In genomic region chr1:203481186-203481585, GRCh38 we compare ENCODE assay signal across 13 cellular contexts. TPM values are rescaled to one million over a fixed set of nuclear protein-coding genes. Genes with fewer than 3 reads are reported as not detected.
DNase-seq lines count a peak whose midpoint lies in the region; FAIRE-seq and TF ChIP-seq lines count a peak whose summit lies in the region.
"Had no signal": no experiment of that assay in that cellular context is flagged by ENCODE, and none has a peak within 500 bp of the region (broad histone marks: within the 10 kb centered on the region; RNA-seq: fewer than 3 reads in every experiment).

No MANE protein-coding gene starts in this region.

- H3K27ac ChIP-seq in OCI-LY1 (ENCODE audit: low read depth, low read length, poor library complexity, severe bottlenecking): peak overlapping the region; percentile 96
- H3K27ac ChIP-seq in colonic mucosa: peak overlapping the region; percentile 7
- H3K27ac ChIP-seq in tibial nerve: peak overlapping the region; percentile 66 to 95 (median 82)
- H3K27ac ChIP-seq in kidney (ENCODE audit: low read depth in 2 of 2, low read length in 2 of 2): no peak overlapping the region

- no peaks in the 10 kb centered on the region for H3K27me3 ChIP-seq in OCI-LY1 (ENCODE audit: insufficient read depth, low read length)
- H3K27me3 ChIP-seq in colonic mucosa: no peaks in the 10 kb centered on the region
- no peaks in the 10 kb centered on the region for H3K27me3 ChIP-seq in mucosa of stomach (ENCODE audit: control insufficient read depth, insufficient read depth, low read length)
- H3K27me3 ChIP-seq in tibial nerve: no peaks in the 10 kb centered on the region
- H3K27me3 ChIP-seq: MG63 had no signal

- no peak for TF ChIP-seq EP300 in tibial nerve (IDR thresholded peaks at IDR 0.05)

- H3K9me3 ChIP-seq in OCI-LY1 (ENCODE audit: low read length) (no peaks in the 10 kb centered on the region), colonic mucosa (no peaks in the 10 kb centered on the region), mucosa of stomach (ENCODE audit: control insufficient read depth, low read length) (no peaks in the 10 kb centered on the region), tibial nerve (no peaks in the 10 kb centered on the region), kidney (ENCODE audit: control insufficient read depth in 1 of 2, low read length in 2 of 2) (no peaks in the 10 kb centered on the region)
- H3K9me3 ChIP-seq: MG63 had no signal

- H2AFZ ChIP-seq in OCI-LY1 (ENCODE audit: low read length): no peak overlapping the region

- H3K79me2 ChIP-seq in OCI-LY1 (ENCODE audit: insufficient read depth, low read length): no peaks in the 10 kb centered on the region

- no peak for TF ChIP-seq CTCF in OCI-LY1 (IDR thresholded peaks at IDR 0.05; ENCODE audit: low read length)
- TF ChIP-seq CTCF in colonic mucosa (IDR thresholded peaks at IDR 0.05): no peak
- no peak for TF ChIP-seq CTCF in tibial nerve (IDR thresholded peaks at IDR 0.05)
- no peak for TF ChIP-seq CTCF in kidney (IDR thresholded peaks at IDR 0.05; ENCODE audit: borderline replicate concordance, extremely low read depth, insufficient read depth)

- 36 to 46% methylated on average over 1 of the region's 1 CpG for WGBS in tibial nerve, 2 donors

- H3K9ac ChIP-seq in OCI-LY1 (ENCODE audit: low read length) (peak overlapping the region; percentile 47), colonic mucosa (ENCODE audit: low read depth in 2 of 2, low read length in 2 of 2) (no peak overlapping the region), mucosa of stomach (ENCODE audit: low read length) (peak overlapping the region; percentile 24), kidney (ENCODE audit: low read length in 2 of 2) (no peak overlapping the region)

- intact Hi-C loops in colonic mucosa (cut with DNase I) (loop anchor here (10.0 kb wide), 1 partner anchor 216 kb away; no protein-coding TSS in a partner anchor), kidney (cut with DNase I) (no loop called here)

- H3K9me2 ChIP-seq in OCI-LY1 (ENCODE audit: low read depth, low read length): no peaks in the 10 kb centered on the region

- H3K4me1 ChIP-seq in OCI-LY1 (ENCODE audit: insufficient read depth, low read length, severe bottlenecking) (peaks cover 79% of the 10 kb centered on the region), colonic mucosa (peaks cover 5% of the 10 kb centered on the region), mucosa of stomach (ENCODE audit: control insufficient read depth, insufficient read depth, low read length) (peaks cover 18% of the 10 kb centered on the region), tibial nerve (peaks cover 0 to 69% (median 22%) of the 10 kb centered on the region in 4 donors), kidney (ENCODE audit: control insufficient read depth in 1 of 2, insufficient read depth in 1 of 2, low read depth in 1 of 2, low read length in 2 of 2) (no peaks in the 10 kb centered on the region)

- TF ChIP-seq POLR2A in tibial nerve (IDR thresholded peaks at IDR 0.05): no peak

- H3K4me3 ChIP-seq in OCI-LY1 (ENCODE audit: low read depth, low read length, poor library complexity, severe bottlenecking): no peak overlapping the region
- H3K4me3 ChIP-seq in colonic mucosa: no peak overlapping the region
- no peak overlapping the region for H3K4me3 ChIP-seq in mucosa of stomach (ENCODE audit: low read length)
- peak overlapping the region in 1 of 4 donors; percentile 52 for H3K4me3 ChIP-seq in tibial nerve
- H3K4me3 ChIP-seq in kidney (ENCODE audit: low read length in 2 of 2): no peak overlapping the region
- H3K4me3 ChIP-seq: MG63 had no signal

- DNase-seq in colonic mucosa: no peak
- no peak for DNase-seq in tibial nerve (ENCODE audit: low spot score in 2 of 2)
- DNase-seq in activated T-cell treated with anti-CD3 and anti-CD28 coated beads, Interleukin-2, amount 50 U/mL, for 1 hour: no peak
- DNase-seq in kidney: no peak
- no peak for DNase-seq in NCI-H2196 treated with DMSO at 0.1 percent for 48 hours (lab: John Stamatoyannopoulos, UW; ENCODE audit: unreplicated experiment)
- DNase-seq: NCI-H2081 treated with DMSO at 0.1 percent for 48 hours had no signal

- H3K36me3 ChIP-seq in OCI-LY1 (ENCODE audit: insufficient read depth, low read length) (no peaks in the 10 kb centered on the region), colonic mucosa (no peaks in the 10 kb centered on the region), mucosa of stomach (ENCODE audit: control insufficient read depth, insufficient read depth, low read length) (no peaks in the 10 kb centered on the region), tibial nerve (peaks cover 0 to 33% (median 0%) of the 10 kb centered on the region in 3 donors), kidney (ENCODE audit: control insufficient read depth in 1 of 2, insufficient read depth in 2 of 2, low read length in 2 of 2) (no peaks in the 10 kb centered on the region)
- H3K36me3 ChIP-seq: MG63 had no signal

- FAIRE-seq in kidney (lab: Jason Lieb, UNC): no peak

- peak overlapping the region; percentile 66; the same call in 1 of the 2 replicates for H3K4me2 ChIP-seq in OCI-LY1 (ENCODE audit: low read length)

- peaks cover 8% of the 10 kb centered on the region; the same call in 1 of the 2 replicates for H3F3A ChIP-seq in OCI-LY1 (ENCODE audit: insufficient read depth, low read length)

- no peaks in the 10 kb centered on the region for H4K20me1 ChIP-seq in OCI-LY1 (ENCODE audit: insufficient read depth, low read length)

RNA-seq across cellular contexts. Expression of gene PRELP, which starts 5.6 kb away (rescaled TPM):
- total RNA-seq in colonic mucosa: 1 to 10 TPM; 2.4 to 9.3 TPM
- total RNA-seq in tibial nerve: 100 to 1,000 TPM; 108 to 291 (median 153) TPM
- total RNA-seq in kidney: 24.5 TPM
- polyA plus RNA-seq in kidney (ENCODE audit: insufficient read depth, low read depth, low replicate concordance): 9.5 TPM
- total RNA-seq: pulmonary artery endothelial cell had no signal

RNA-seq across cellular contexts. Expression of gene OPTC, which starts 12.8 kb away (rescaled TPM):
- total RNA-seq in colonic mucosa: not detected
- not detected for total RNA-seq in tibial nerve
- not detected for total RNA-seq in kidney
- polyA plus RNA-seq in kidney (ENCODE audit: insufficient read depth, low read depth, low replicate concordance): not detected
- total RNA-seq: HT-29, mesenteric fat pad, pulmonary artery endothelial cell, SK-MEL-5 had no signal

Comparison
In these comparisons a context has a peak if more than half of its experiments do, and no peak if none do; other contexts are left out.
1. H3K27ac ChIP-seq: peak in OCI-LY1 (single experiment), colonic mucosa (single experiment) and tibial nerve (4 of 4); none in kidney (0 of 2).
2. H3K9ac ChIP-seq: peak in OCI-LY1 (single experiment) and mucosa of stomach (single experiment); none in colonic mucosa (0 of 2) and kidney (0 of 2).